9 cellular contexts compared by ENCODE assay signal in genomic region chr11:32071811-32072210, GRCh38. TPM values are rescaled to one million over a fixed set of nuclear protein-coding genes. Genes with fewer than 3 reads are reported as not detected.
DNase-seq lines count a peak whose midpoint lies in the region; ATAC-seq and TF ChIP-seq lines count a peak whose summit lies in the region.
"Had no signal": no experiment of that assay in that cellular context is flagged by ENCODE, and none has a peak within 500 bp of the region (broad histone marks: within the 10 kb centered on the region; RNA-seq: fewer than 3 reads in every experiment).

No MANE protein-coding gene starts in this region.

- H3K27me3 Mint-ChIP-seq in progenitor cell of endocrine pancreas: peaks cover 30% of the 10 kb centered on the region

- no peaks in the 10 kb centered on the region for H3K36me3 Mint-ChIP-seq in progenitor cell of endocrine pancreas (ENCODE audit: insufficient read depth)

- H3K4me1 Mint-ChIP-seq in progenitor cell of endocrine pancreas (ENCODE audit: low read depth): peaks cover 36% of the 10 kb centered on the region
- H3K4me1 Mint-ChIP-seq: central memory CD8-positive, alpha-beta T cell had no signal

- ATAC-seq in GM18498 (IDR thresholded peaks at IDR 0.05; ENCODE audit: unreplicated experiment): no peak

- TF ChIP-seq CTCF in epithelial cell of proximal tubule (conservative IDR thresholded peaks at IDR 0.05; ENCODE audit: low read depth, low read length) (peak; percentile 68), progenitor cell of endocrine pancreas (IDR thresholded peaks at IDR 0.05; ENCODE audit: unreplicated experiment) (peak; percentile 57)

- peak; percentile 82 for DNase-seq in GM03348 (ENCODE audit: low spot score)
- peak; percentile 17 for DNase-seq in NCI-H82 treated with DMSO at 0.1 percent for 48 hours (lab: John Stamatoyannopoulos, UW; ENCODE audit: unreplicated experiment)
- no peak for DNase-seq in epithelial cell of proximal tubule (ENCODE audit: low read depth)
- DNase-seq in progenitor cell of endocrine pancreas (ENCODE audit: low spot score, unreplicated experiment): no peak
- DNase-seq in HUDEP-2 (lab: John Stamatoyannopoulos, UW; ENCODE audit: unreplicated experiment in 76 of 76): no peak
- no peak for DNase-seq in middle frontal gyrus (ENCODE audit: extremely low spot score, low spot score)
- no peak for DNase-seq in NCI-H2171 treated with DMSO at 0.1 percent for 48 hours (lab: John Stamatoyannopoulos, UW)

- H3K27ac Mint-ChIP-seq in progenitor cell of endocrine pancreas: no peak overlapping the region

- no peak overlapping the region for H3K4me3 Mint-ChIP-seq in progenitor cell of endocrine pancreas (ENCODE audit: low read depth)
- H3K4me3 Mint-ChIP-seq: central memory CD8-positive, alpha-beta T cell had no signal

- H3K4me3 ChIP-seq in epithelial cell of proximal tubule (ENCODE audit: low read depth, low read length): no peak overlapping the region

- peaks cover 5% of the 10 kb centered on the region for H3K9me3 Mint-ChIP-seq in progenitor cell of endocrine pancreas (ENCODE audit: low read depth)
- H3K9me3 Mint-ChIP-seq: central memory CD8-positive, alpha-beta T cell had no signal

RNA-seq across cellular contexts. Expression of gene RCN1, which starts 19.1 kb away (rescaled TPM):
- total RNA-seq in epithelial cell of proximal tubule: 118 and 222 TPM in 2 replicates
- 193 and 201 TPM in 2 replicates for total RNA-seq in progenitor cell of endocrine pancreas

Comparison
In these comparisons a context has a peak if more than half of its experiments do, and no peak if none do; other contexts are left out.
1. DNase-seq: peak in GM03348 (single experiment) and NCI-H82 treated with DMSO at 0.1 percent for 48 hours (single experiment); none in epithelial cell of proximal tubule (single experiment), progenitor cell of endocrine pancreas (single experiment), HUDEP-2 (0 of 76), middle frontal gyrus (single experiment) and NCI-H2171 treated with DMSO at 0.1 percent for 48 hours (single experiment).